In genomic region chr1:241724741-241725356, GRCh38 we compare ENCODE assay signal across 26 cellular contexts.
"Had no signal": no experiment of that assay in that cellular context is flagged by ENCODE, and none has a peak within 500 bp of the region (broad histone marks: within the 10 kb centered on the region; RNA-seq: fewer than 3 reads in every experiment).

No MANE protein-coding gene starts in this region.

- DNase-seq: dermis blood vessel endothelial cell; dorsolateral prefrontal cortex; effector CD4-positive, alpha-beta T cell; effector memory CD4-positive, alpha-beta T cell; erythroblast; esophagus squamous epithelium; foreskin fibroblast; foreskin melanocyte; gastrocnemius medialis; glutamatergic neuron; head of caudate nucleus; heart right ventricle; hippocampal formation; left cardiac atrium; left lung; left ventricle myocardium superior; lower lobe of right lung; mesenchymal stem cell; mucosa of descending colon; naive B cell had no signal

- H3K4me1 ChIP-seq: esophagus squamous epithelium, gastrocnemius medialis, heart right ventricle, left lung, lower lobe of right lung had no signal

- H3K4me3 ChIP-seq: coronary artery, dorsolateral prefrontal cortex, esophagus squamous epithelium, gastrocnemius medialis, heart right ventricle, left lung, lower lobe of right lung, mucosa of descending colon had no signal

- ATAC-seq: esophagus mucosa, gastrocnemius medialis, heart right ventricle, left cardiac atrium, left lung, left ventricle myocardium superior, lower lobe of right lung, mucosa of descending colon had no signal

- H3K27ac ChIP-seq: coronary artery, dorsolateral prefrontal cortex, epithelial cell of prostate, esophagus squamous epithelium, gastrocnemius medialis, heart right ventricle, left lung, lower lobe of right lung had no signal

- H3K27me3 ChIP-seq: dorsolateral prefrontal cortex, esophagus squamous epithelium, gastrocnemius medialis, left lung had no signal

- FAIRE-seq: colon, islet of Langerhans, keratinocyte had no signal

- H3K36me3 ChIP-seq: esophagus squamous epithelium, gastrocnemius medialis, heart right ventricle, left lung, lower lobe of right lung had no signal

- H3K9me3 ChIP-seq: esophagus squamous epithelium, gastrocnemius medialis, left lung, lower lobe of right lung, mucosa of descending colon had no signal
